17 cellular contexts compared by ENCODE assay signal in genomic region chr1:197961933-197962332, GRCh38. TPM values are rescaled to one million over a fixed set of nuclear protein-coding genes. Genes with fewer than 3 reads are reported as not detected.
DNase-seq lines count a peak whose midpoint lies in the region; ATAC-seq and TF ChIP-seq lines count a peak whose summit lies in the region.
"Had no signal": no experiment of that assay in that cellular context is flagged by ENCODE, and none has a peak within 500 bp of the region (broad histone marks: within the 10 kb centered on the region; RNA-seq: fewer than 3 reads in every experiment).

No MANE protein-coding gene starts in this region.

- H3K27me3 Mint-ChIP-seq in activated CD8-positive, alpha-beta T cell treated with anti-CD3 and anti-CD28 coated beads for 36 hours = peaks cover 4% of the 10 kb centered on the region
- H3K27me3 Mint-ChIP-seq in activated CD8-positive, alpha-beta T cell treated with anti-CD3 and anti-CD28 coated beads, Interleukin-2, amount 10 ng/mL, durations not matched to agents 7 days and 5 days (ENCODE audit: low read depth) = peaks cover 5% of the 10 kb centered on the region

- no peak overlapping the region for H3K9ac ChIP-seq in OCI-LY3 (ENCODE audit: low read length)

- H3K36me3 Mint-ChIP-seq in activated CD8-positive, alpha-beta T cell treated with anti-CD3 and anti-CD28 coated beads for 36 hours (ENCODE audit: low read depth) = no peaks in the 10 kb centered on the region
- no peaks in the 10 kb centered on the region for H3K36me3 Mint-ChIP-seq in activated CD8-positive, alpha-beta T cell treated with anti-CD3 and anti-CD28 coated beads, Interleukin-2, amount 10 ng/mL, durations not matched to agents 7 days and 5 days (ENCODE audit: low read depth)
- H3K36me3 Mint-ChIP-seq in stimulated activated effector memory CD8-positive, alpha-beta T cell treated with anti-CD3 and anti-CD28 coated beads, Interleukin-12 subunit alpha, Interleukin-12 subunit beta, amount 100 ng/mL, for 72 hours = no peaks in the 10 kb centered on the region
- H3K36me3 Mint-ChIP-seq: CD4-positive, CD25-positive, alpha-beta regulatory T cell had no signal

- H3K4me1 Mint-ChIP-seq in activated CD8-positive, alpha-beta T cell treated with anti-CD3 and anti-CD28 coated beads for 36 hours (ENCODE audit: low read depth) = peaks cover 13% of the 10 kb centered on the region
- H3K4me1 Mint-ChIP-seq in activated CD8-positive, alpha-beta T cell treated with anti-CD3 and anti-CD28 coated beads, Interleukin-2, amount 10 ng/mL, durations not matched to agents 7 days and 5 days (ENCODE audit: low read depth) = no peaks in the 10 kb centered on the region
- H3K4me1 Mint-ChIP-seq in stimulated activated effector memory CD8-positive, alpha-beta T cell treated with anti-CD3 and anti-CD28 coated beads, Interleukin-12 subunit alpha, Interleukin-12 subunit beta, amount 100 ng/mL, for 72 hours = peaks cover 6% of the 10 kb centered on the region
- H3K4me1 Mint-ChIP-seq: CD4-positive, CD25-positive, alpha-beta regulatory T cell had no signal

- no peak for TF ChIP-seq CTCF in activated CD8-positive, alpha-beta T cell treated with anti-CD3 and anti-CD28 coated beads for 36 hours (IDR thresholded peaks at IDR 0.05)
- TF ChIP-seq CTCF in OCI-LY3 (IDR thresholded peaks at IDR 0.05; ENCODE audit: low read depth, low read length) (no peak), brain microvascular endothelial cell (IDR thresholded peaks at IDR 0.05; ENCODE audit: low read depth, low read length, missing control alignments) (no peak)

- H3K36me3 ChIP-seq in OCI-LY3 (replicated peaks; ENCODE audit: low read depth, low read length) (no peaks in the 10 kb centered on the region), brain microvascular endothelial cell (replicated peaks) (no peaks in the 10 kb centered on the region)
- H3K36me3 ChIP-seq: BE2C had no signal

- CTCF ChIA-PET in activated CD8-positive, alpha-beta T cell treated with anti-CD3 and anti-CD28 coated beads for 36 hours (lab: Charles Lee) = no interaction called here
- CTCF ChIA-PET in activated CD8-positive, alpha-beta T cell treated with anti-CD3 and anti-CD28 coated beads, Interleukin-2, amount 10 ng/mL, durations not matched to agents 7 days and 5 days (lab: Charles Lee) = no interaction called here

- POLR2A ChIA-PET in activated CD8-positive, alpha-beta T cell treated with anti-CD3 and anti-CD28 coated beads for 36 hours (lab: Charles Lee) = no interaction called here
- POLR2A ChIA-PET in activated CD8-positive, alpha-beta T cell treated with anti-CD3 and anti-CD28 coated beads, Interleukin-2, amount 10 ng/mL, durations not matched to agents 7 days and 5 days (lab: Charles Lee) = no interaction called here

- peaks cover 83% of the 10 kb centered on the region for H3K27me3 ChIP-seq in OCI-LY3 (ENCODE audit: low read depth, low read length)
- H3K27me3 ChIP-seq in brain microvascular endothelial cell (replicated peaks) = no peaks in the 10 kb centered on the region
- H3K27me3 ChIP-seq: BE2C had no signal

- H4K20me1 ChIP-seq in OCI-LY3 (ENCODE audit: insufficient read depth, low read length) = no peaks in the 10 kb centered on the region

- ATAC-seq in activated CD8-positive, alpha-beta T cell treated with anti-CD3 and anti-CD28 coated beads for 36 hours = no peak
- ATAC-seq in activated CD8-positive, alpha-beta T cell treated with anti-CD3 and anti-CD28 coated beads, Interleukin-2, amount 10 ng/mL, durations not matched to agents 7 days and 5 days = no peak
- peak; percentile 52 for ATAC-seq in GM18868 (IDR thresholded peaks at IDR 0.05; ENCODE audit: unreplicated experiment)
- peak; percentile 59 for ATAC-seq in stimulated activated effector memory CD8-positive, alpha-beta T cell treated with anti-CD3 and anti-CD28 coated beads, Interleukin-12 subunit alpha, Interleukin-12 subunit beta, amount 100 ng/mL, for 72 hours
- ATAC-seq: HCT116 had no signal

- no peaks in the 10 kb centered on the region for H3K79me2 ChIP-seq in OCI-LY3 (ENCODE audit: low read length)

- peaks cover 10% of the 10 kb centered on the region for H3K4me1 ChIP-seq in OCI-LY3 (ENCODE audit: low read length)

- H3K4me2 ChIP-seq in OCI-LY3 (ENCODE audit: low read length) = peak overlapping the region; percentile 33

- peak; percentile 43 for DNase-seq in activated CD8-positive, alpha-beta T cell treated with anti-CD3 and anti-CD28 coated beads for 36 hours
- DNase-seq in activated CD8-positive, alpha-beta T cell treated with anti-CD3 and anti-CD28 coated beads, Interleukin-2, amount 10 ng/mL, durations not matched to agents 7 days and 5 days = no peak
- DNase-seq in stimulated activated effector memory CD8-positive, alpha-beta T cell treated with anti-CD3 and anti-CD28 coated beads, Interleukin-12 subunit alpha, Interleukin-12 subunit beta, amount 100 ng/mL, for 72 hours (ENCODE audit: low spot score in 2 of 2) = no peak
- no peak for DNase-seq in brain microvascular endothelial cell
- DNase-seq in germinal center (ENCODE audit: low spot score) = no peak
- DNase-seq: 8988T; BE2C; C1 segment of cervical spinal cord; Caco-2; CD4-positive, CD25-positive, alpha-beta regulatory T cell; GOT3; H7; HFFc6 had no signal

- H3K27ac ChIP-seq in OCI-LY3 (ENCODE audit: low read length) (no peak overlapping the region), brain microvascular endothelial cell (no peak overlapping the region)
- H3K27ac ChIP-seq: HL-60 had no signal

- H3K9me3 ChIP-seq in OCI-LY3 (ENCODE audit: insufficient read depth, low read length) = no peaks in the 10 kb centered on the region
- H3K9me3 ChIP-seq: BE2C, Caco-2 had no signal

- H3K9me3 Mint-ChIP-seq in activated CD8-positive, alpha-beta T cell treated with anti-CD3 and anti-CD28 coated beads for 36 hours = no peaks in the 10 kb centered on the region
- H3K9me3 Mint-ChIP-seq in activated CD8-positive, alpha-beta T cell treated with anti-CD3 and anti-CD28 coated beads, Interleukin-2, amount 10 ng/mL, durations not matched to agents 7 days and 5 days (ENCODE audit: insufficient read depth) = no peaks in the 10 kb centered on the region
- H3K9me3 Mint-ChIP-seq in stimulated activated effector memory CD8-positive, alpha-beta T cell treated with anti-CD3 and anti-CD28 coated beads, Interleukin-12 subunit alpha, Interleukin-12 subunit beta, amount 100 ng/mL, for 72 hours = no peaks in the 10 kb centered on the region
- H3K9me3 Mint-ChIP-seq: HFFc6 had no signal

- H3K27ac Mint-ChIP-seq in activated CD8-positive, alpha-beta T cell treated with anti-CD3 and anti-CD28 coated beads for 36 hours = no peak overlapping the region
- no peak overlapping the region for H3K27ac Mint-ChIP-seq in activated CD8-positive, alpha-beta T cell treated with anti-CD3 and anti-CD28 coated beads, Interleukin-2, amount 10 ng/mL, durations not matched to agents 7 days and 5 days
- H3K27ac Mint-ChIP-seq in stimulated activated effector memory CD8-positive, alpha-beta T cell treated with anti-CD3 and anti-CD28 coated beads, Interleukin-12 subunit alpha, Interleukin-12 subunit beta, amount 100 ng/mL, for 72 hours = no peak overlapping the region
- H3K27ac Mint-ChIP-seq: CD4-positive, CD25-positive, alpha-beta regulatory T cell; HFFc6 had no signal

- in situ Hi-C loops in brain microvascular endothelial cell (cut with HindIII; ENCODE audit: low pct_ligation_motif_present, low sequenced_read_pairs) = no loop called here

- no peak overlapping the region for H3K4me3 Mint-ChIP-seq in activated CD8-positive, alpha-beta T cell treated with anti-CD3 and anti-CD28 coated beads for 36 hours
- no peak overlapping the region for H3K4me3 Mint-ChIP-seq in activated CD8-positive, alpha-beta T cell treated with anti-CD3 and anti-CD28 coated beads, Interleukin-2, amount 10 ng/mL, durations not matched to agents 7 days and 5 days
- no peak overlapping the region for H3K4me3 Mint-ChIP-seq in stimulated activated effector memory CD8-positive, alpha-beta T cell treated with anti-CD3 and anti-CD28 coated beads, Interleukin-12 subunit alpha, Interleukin-12 subunit beta, amount 100 ng/mL, for 72 hours
- H3K4me3 Mint-ChIP-seq: CD4-positive, CD25-positive, alpha-beta regulatory T cell; HFFc6 had no signal

- no peak overlapping the region for H2AFZ ChIP-seq in OCI-LY3 (ENCODE audit: low read depth, low read length)

- H3K4me3 ChIP-seq in OCI-LY3 (ENCODE audit: low read length) = no peak overlapping the region
- no peak overlapping the region for H3K4me3 ChIP-seq in brain microvascular endothelial cell (ENCODE audit: low read depth, low read length)

- intact Hi-C loops in activated CD8-positive, alpha-beta T cell treated with anti-CD3 and anti-CD28 coated beads for 36 hours (cut with micrococcal nuclease) = no loop called here

RNA-seq across cellular contexts. Expression of gene LHX9, which starts 44.8 kb away (rescaled TPM):
- total RNA-seq in activated CD8-positive, alpha-beta T cell treated with anti-CD3 and anti-CD28 coated beads for 36 hours = not detected
- total RNA-seq in activated CD8-positive, alpha-beta T cell treated with anti-CD3 and anti-CD28 coated beads, Interleukin-2, amount 10 ng/mL, durations not matched to agents 7 days and 5 days = not detected
- total RNA-seq: CD4-positive, CD25-positive, alpha-beta regulatory T cell had no signal

RNA-seq across cellular contexts. Expression of gene C1orf53, which starts 59.5 kb away (rescaled TPM):
- 1 to 10 TPM in 1 of 2 experiments, under 1 TPM in 1; 0.96 to 1.2 TPM for total RNA-seq in activated CD8-positive, alpha-beta T cell treated with anti-CD3 and anti-CD28 coated beads for 36 hours
- total RNA-seq in activated CD8-positive, alpha-beta T cell treated with anti-CD3 and anti-CD28 coated beads, Interleukin-2, amount 10 ng/mL, durations not matched to agents 7 days and 5 days = under 1 TPM; 0.68 to 0.97 TPM
- total RNA-seq: CD4-positive, CD25-positive, alpha-beta regulatory T cell had no signal

Comparison
In these comparisons a context has a peak if more than half of its experiments do, and no peak if none do; other contexts are left out.
1. ATAC-seq: peak in GM18868 (single experiment) and stimulated activated effector memory CD8-positive, alpha-beta T cell treated with anti-CD3 and anti-CD28 coated beads, Interleukin-12 subunit alpha, Interleukin-12 subunit beta, amount 100 ng/mL, for 72 hours (single experiment); none in activated CD8-positive, alpha-beta T cell treated with anti-CD3 and anti-CD28 coated beads for 36 hours (single experiment) and activated CD8-positive, alpha-beta T cell treated with anti-CD3 and anti-CD28 coated beads, Interleukin-2, amount 10 ng/mL, durations not matched to agents 7 days and 5 days (single experiment).